10 cellular contexts compared by ENCODE assay signal in genomic region chr5:16759147-16759800, GRCh38.
DNase-seq lines count a peak whose midpoint lies in the region; ATAC-seq and TF ChIP-seq lines count a peak whose summit lies in the region.
"Had no signal": no experiment of that assay in that cellular context is flagged by ENCODE, and none has a peak within 500 bp of the region (broad histone marks: within the 10 kb centered on the region; RNA-seq: fewer than 3 reads in every experiment).

No MANE protein-coding gene starts in this region.

- TF ChIP-seq CTCF in testis (IDR thresholded peaks at IDR 0.05) (no peak), right atrium auricular region (IDR thresholded peaks at IDR 0.05) (no peak)

- no peaks in the 10 kb centered on the region for H3K27me3 ChIP-seq in naive thymus-derived CD4-positive, alpha-beta T cell (ENCODE audit: control insufficient read depth in 2 of 2, insufficient read depth in 2 of 2, low read length in 2 of 2)
- H3K27me3 ChIP-seq in testis (no peaks in the 10 kb centered on the region), right atrium auricular region (no peaks in the 10 kb centered on the region)

- ATAC-seq in GM21786 (IDR thresholded peaks at IDR 0.05; ENCODE audit: unreplicated experiment) (peak; percentile 88), left ventricle myocardium superior (no peak)
- ATAC-seq in naive thymus-derived CD4-positive, alpha-beta T cell = peak; percentile 50

- H3K27me3 Mint-ChIP-seq in naive thymus-derived CD4-positive, alpha-beta T cell = no peaks in the 10 kb centered on the region
- H3K27me3 Mint-ChIP-seq: naive B cell had no signal

- H3K9me3 ChIP-seq in naive thymus-derived CD4-positive, alpha-beta T cell (ENCODE audit: control insufficient read depth in 2 of 3, low read length in 3 of 3) = no peaks in the 10 kb centered on the region
- no peaks in the 10 kb centered on the region for H3K9me3 ChIP-seq in testis
- H3K9me3 ChIP-seq in right atrium auricular region = no peaks in the 10 kb centered on the region

- H3K4me3 Mint-ChIP-seq in naive thymus-derived CD4-positive, alpha-beta T cell = peak overlapping the region; percentile 5 to 79 (median 44)

- H3K36me3 Mint-ChIP-seq in naive thymus-derived CD4-positive, alpha-beta T cell = no peaks in the 10 kb centered on the region
- H3K36me3 Mint-ChIP-seq: naive B cell had no signal

- no peak overlapping the region for H3K27ac ChIP-seq in naive thymus-derived CD4-positive, alpha-beta T cell (ENCODE audit: low read depth, low read length)
- H3K27ac ChIP-seq in testis = no peak overlapping the region
- H3K27ac ChIP-seq in right atrium auricular region = no peak overlapping the region

- H3K4me3 ChIP-seq in naive thymus-derived CD4-positive, alpha-beta T cell (ENCODE audit: low read length) = no peak overlapping the region
- H3K4me3 ChIP-seq in testis (no peak overlapping the region), right atrium auricular region (no peak overlapping the region)

- H3K36me3 ChIP-seq in naive thymus-derived CD4-positive, alpha-beta T cell (ENCODE audit: control insufficient read depth in 2 of 3, insufficient read depth in 3 of 3, low read length in 3 of 3) = no peaks in the 10 kb centered on the region
- H3K36me3 ChIP-seq in testis (ENCODE audit: low read depth, missing control alignments) = no peaks in the 10 kb centered on the region
- H3K36me3 ChIP-seq in right atrium auricular region = no peaks in the 10 kb centered on the region

- H3K4me1 ChIP-seq in naive thymus-derived CD4-positive, alpha-beta T cell (ENCODE audit: control insufficient read depth in 2 of 2, insufficient read depth in 2 of 2, low read length in 2 of 2) = no peaks in the 10 kb centered on the region
- no peaks in the 10 kb centered on the region for H3K4me1 ChIP-seq in testis
- no peaks in the 10 kb centered on the region for H3K4me1 ChIP-seq in right atrium auricular region

- CTCF ChIA-PET in naive thymus-derived CD4-positive, alpha-beta T cell (lab: Charles Lee) = interaction anchor here (1.2 kb wide), 1 partner anchor 9 kb away, joined by 3 read pairs; no protein-coding TSS in a partner anchor

- no peaks in the 10 kb centered on the region for H3K9me3 Mint-ChIP-seq in naive thymus-derived CD4-positive, alpha-beta T cell
- H3K9me3 Mint-ChIP-seq: naive B cell had no signal

- intact Hi-C loops in naive thymus-derived CD4-positive, alpha-beta T cell (cut with micrococcal nuclease) = no loop called here
- intact Hi-C loops in testis (cut with DNase I; ENCODE audit: low total_unique reads) = no loop called here
- intact Hi-C loops in left ventricle myocardium superior (cut with micrococcal nuclease) = no loop called here

- WGBS in testis, 2 donors = 77 to 82% methylated on average over 16 of the region's 16 CpGs

- peak overlapping the region; percentile 27 to 86 (median 75) for H3K27ac Mint-ChIP-seq in naive thymus-derived CD4-positive, alpha-beta T cell

- DNase-seq in SKM-1 treated with dmso at 0.1 percent for 144 hours (lab: John Stamatoyannopoulos, UW; ENCODE audit: unreplicated experiment) (peak; percentile 12), SKM-1 (lab: John Stamatoyannopoulos, UW; ENCODE audit: unreplicated experiment) (no peak), NCI-H510A (lab: John Stamatoyannopoulos, UW) (peak; percentile 16), testis (no peak), left ventricle myocardium superior (no peak), right atrium auricular region (ENCODE audit: low spot score) (no peak)
- DNase-seq in naive thymus-derived CD4-positive, alpha-beta T cell = peak in 5 of 9 donors; percentile 12 to 38 (median 34)
- DNase-seq: naive B cell, NCI-H1694 treated with DMSO at 0.1 percent for 48 hours had no signal

- peaks cover 3 to 18% (median 8%) of the 10 kb centered on the region in 7 donors for H3K4me1 Mint-ChIP-seq in naive thymus-derived CD4-positive, alpha-beta T cell

- POLR2A ChIA-PET in naive thymus-derived CD4-positive, alpha-beta T cell (lab: Charles Lee) = no interaction called here

- TF ChIP-seq POLR2A in testis (IDR thresholded peaks at IDR 0.05) = no peak

Comparison
In these comparisons a context has a peak if more than half of its experiments do, and no peak if none do; other contexts are left out.
1. DNase-seq: peak in SKM-1 treated with dmso at 0.1 percent for 144 hours (single experiment), NCI-H510A (single experiment) and naive thymus-derived CD4-positive, alpha-beta T cell (5 of 9); none in SKM-1 (single experiment), testis (single experiment), left ventricle myocardium superior (single experiment) and right atrium auricular region (single experiment).